ENCODE assay signal across 1 cellular context in the genomic region with DNA sequence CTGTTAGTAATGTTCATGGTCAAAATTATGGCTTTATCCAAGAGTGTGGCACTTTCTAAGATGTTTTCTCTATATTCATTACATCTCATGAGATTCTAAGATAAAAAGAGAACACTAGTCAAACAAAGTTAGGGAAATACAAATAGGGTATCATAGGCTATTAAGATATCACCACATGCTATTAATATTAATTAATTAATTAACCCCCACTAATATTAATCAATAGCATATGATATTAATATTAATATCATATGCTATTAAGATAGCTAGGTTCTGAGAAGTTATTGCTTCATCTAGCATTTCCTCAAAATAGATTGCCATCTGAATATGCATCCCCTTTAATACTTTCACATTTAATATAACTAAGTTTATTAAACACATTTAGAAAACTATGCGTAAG.
A peak's percentile ranks its signal among the peaks of the same experiment; 100 is the strongest.
TF ChIP-seq lines count a peak whose summit lies in the region.

No MANE protein-coding gene starts in this region.

TF ChIP-seq in K562, 482 proteins besides CTCF, POLR2A, EP300 and RAD21 (continued from another document):
- TF ChIP-seq ATF6 (CRISPR knock-in tag; IDR thresholded peaks at IDR 0.05) (no peak), CEBPG (CRISPR knock-in tag; IDR thresholded peaks at IDR 0.05) (no peak), CEBPG (tag; conservative IDR thresholded peaks at IDR 0.05 in 1 of 2, IDR thresholded peaks at IDR 0.05 in 1 of 2) (0 out of 4 replicates have a peak, but pooled peaks of 1 of the 2 experiments have one; percentile 9)
TF ChIP-seq in K562: peak in this region for 2.
